ENCODE assay signal across 2 cellular contexts in the genomic region with DNA sequence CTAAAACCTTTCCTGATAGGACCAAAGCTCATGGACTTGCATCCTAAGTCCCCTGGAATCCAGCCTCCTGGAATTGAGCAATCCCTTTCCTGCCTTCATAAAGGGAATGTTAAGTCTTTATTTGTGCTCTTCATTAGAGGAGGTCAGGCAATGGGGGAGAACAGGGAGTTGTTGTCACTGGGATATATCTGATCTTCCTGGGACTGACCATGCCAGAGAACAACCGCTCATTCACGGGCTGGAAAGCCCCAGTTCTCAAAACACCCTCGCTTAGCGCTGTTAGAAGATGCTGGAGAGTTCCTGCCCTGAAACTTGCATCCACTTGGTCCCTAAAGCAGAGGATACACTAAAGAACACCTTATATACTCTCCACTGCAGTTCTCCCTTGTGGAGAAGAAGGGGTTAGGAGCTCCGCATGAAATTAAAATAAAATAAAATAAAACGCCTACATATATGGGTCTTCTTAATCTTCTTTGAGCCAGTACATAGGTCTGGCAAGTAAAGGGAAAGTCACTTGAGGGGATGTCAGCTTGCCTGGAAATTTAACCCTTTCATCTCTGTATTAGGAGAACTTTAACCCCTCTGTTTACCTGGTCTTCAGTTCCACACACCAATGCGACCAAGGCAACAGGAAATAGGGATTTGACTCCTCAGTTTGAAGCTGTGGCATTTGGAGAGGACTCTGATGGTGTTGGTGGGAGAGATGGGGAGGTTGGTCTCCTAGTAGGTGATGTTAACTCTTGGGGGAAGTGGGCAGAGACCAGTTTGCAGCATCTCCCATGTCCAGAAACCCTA.
TF ChIP-seq lines count a peak whose summit lies in the region.

No MANE protein-coding gene starts in this region.

TF ChIP-seq in SK-N-SH, 30 proteins besides CTCF, POLR2A, EP300 and RAD21:
- TF ChIP-seq SIN3A (IDR thresholded peaks at IDR 0.05; ENCODE audit: borderline replicate concordance, low read depth, low read length), result no peak
- TF ChIP-seq, protein P1, sequence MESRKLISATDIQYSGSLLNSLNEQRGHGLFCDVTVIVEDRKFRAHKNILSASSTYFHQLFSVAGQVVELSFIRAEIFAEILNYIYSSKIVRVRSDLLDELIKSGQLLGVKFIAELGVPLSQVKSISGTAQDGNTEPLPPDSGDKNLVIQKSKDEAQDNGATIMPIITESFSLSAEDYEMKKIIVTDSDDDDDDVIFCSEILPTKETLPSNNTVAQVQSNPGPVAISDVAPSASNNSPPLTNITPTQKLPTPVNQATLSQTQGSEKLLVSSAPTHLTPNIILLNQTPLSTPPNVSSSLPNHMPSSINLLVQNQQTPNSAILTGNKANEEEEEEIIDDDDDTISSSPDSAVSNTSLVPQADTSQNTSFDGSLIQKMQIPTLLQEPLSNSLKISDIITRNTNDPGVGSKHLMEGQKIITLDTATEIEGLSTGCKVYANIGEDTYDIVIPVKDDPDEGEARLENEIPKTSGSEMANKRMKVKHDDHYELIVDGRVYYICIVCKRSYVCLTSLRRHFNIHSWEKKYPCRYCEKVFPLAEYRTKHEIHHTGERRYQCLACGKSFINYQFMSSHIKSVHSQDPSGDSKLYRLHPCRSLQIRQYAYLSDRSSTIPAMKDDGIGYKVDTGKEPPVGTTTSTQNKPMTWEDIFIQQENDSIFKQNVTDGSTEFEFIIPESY (IDR thresholded peaks at IDR 0.05; ENCODE audit: borderline replicate concordance, low read depth), result no peak
- TF ChIP-seq, protein P2, sequence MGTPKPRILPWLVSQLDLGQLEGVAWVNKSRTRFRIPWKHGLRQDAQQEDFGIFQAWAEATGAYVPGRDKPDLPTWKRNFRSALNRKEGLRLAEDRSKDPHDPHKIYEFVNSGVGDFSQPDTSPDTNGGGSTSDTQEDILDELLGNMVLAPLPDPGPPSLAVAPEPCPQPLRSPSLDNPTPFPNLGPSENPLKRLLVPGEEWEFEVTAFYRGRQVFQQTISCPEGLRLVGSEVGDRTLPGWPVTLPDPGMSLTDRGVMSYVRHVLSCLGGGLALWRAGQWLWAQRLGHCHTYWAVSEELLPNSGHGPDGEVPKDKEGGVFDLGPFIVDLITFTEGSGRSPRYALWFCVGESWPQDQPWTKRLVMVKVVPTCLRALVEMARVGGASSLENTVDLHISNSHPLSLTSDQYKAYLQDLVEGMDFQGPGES (IDR thresholded peaks at IDR 0.05; ENCODE audit: low read depth, low read length), result no peak
- no peak for TF ChIP-seq GATA2 (CRISPR knock-in tag; IDR thresholded peaks at IDR 0.05)
- no peak for TF ChIP-seq TEAD4 (IDR thresholded peaks at IDR 0.05; ENCODE audit: borderline replicate concordance, insufficient read depth)
- TF ChIP-seq FOXM1 (IDR thresholded peaks at IDR 0.05; ENCODE audit: low read depth), result no peak
- no peak; the same call in 1 of the 2 replicates for TF ChIP-seq MXI1 (IDR thresholded peaks at IDR 0.05; ENCODE audit: low read depth, low read length)
- TF ChIP-seq EZH2phosphoT487 (IDR thresholded peaks at IDR 0.05; ENCODE audit: borderline replicate concordance, low read depth), result no peak
- no peak for TF ChIP-seq RFX5 (IDR thresholded peaks at IDR 0.05; ENCODE audit: low read length)
- no peak for TF ChIP-seq FOXJ3 (CRISPR knock-in tag; IDR thresholded peaks at IDR 0.05)

TF ChIP-seq in HepG2, 621 proteins besides CTCF, POLR2A, EP300 and RAD21:
- TF ChIP-seq ZNF652 (CRISPR knock-in tag; IDR thresholded peaks at IDR 0.05; ENCODE audit: borderline replicate concordance, low read depth), result 0 out of 2 replicates have a peak, but pooled peaks have one; percentile 25
- TF ChIP-seq ZNF615 (CRISPR knock-in tag; IDR thresholded peaks at IDR 0.05; ENCODE audit: borderline replicate concordance), result no peak
- peak; percentile 15; the same call in 1 of the 2 replicates for TF ChIP-seq CEBPB (IDR thresholded peaks at IDR 0.05; ENCODE audit: borderline replicate concordance, low read depth, low read length)
